In genomic region chr3:38578551-38578950, GRCh38 we compare ENCODE assay signal across 26 cellular contexts.
DNase-seq lines count a peak whose midpoint lies in the region; ATAC-seq and TF ChIP-seq lines count a peak whose summit lies in the region.
"Had no signal": no experiment of that assay in that cellular context is flagged by ENCODE, and none has a peak within 500 bp of the region (broad histone marks: within the 10 kb centered on the region; RNA-seq: fewer than 3 reads in every experiment).

No MANE protein-coding gene starts in this region.

- WGBS in stomach, 5 donors, result 83 to 94% (median 87%) methylated on average over 9 of the region's 9 CpGs

- DNase-seq in activated effector memory CD4-positive, alpha-beta T cell treated with anti-CD3 and anti-CD28 coated beads, Interleukin-2, amount 50 U/mL, for 16 hours, result peak; percentile 30
- DNase-seq in activated effector memory CD4-positive, alpha-beta T cell treated with Interleukin-2 at 50 U/mL for 16 hours, result no peak
- peak; percentile 34 for DNase-seq in activated CD8-positive, alpha-beta memory T cell treated with anti-CD3 and anti-CD28 coated beads, Interleukin-2, amount 50 U/mL, for 48 hours
- peak; percentile 51 for DNase-seq in mesenteric fat pad (ENCODE audit: low spot score)
- DNase-seq in stomach, result peak; percentile 15
- DNase-seq in CD4-positive, alpha-beta T cell, result no peak
- DNase-seq in dermis blood vessel endothelial cell, result no peak
- no peak for DNase-seq in NCI-H1092 treated with DMSO at 0.1 percent for 48 hours (lab: John Stamatoyannopoulos, UW)
- DNase-seq: activated CD4-positive, alpha-beta T cell treated with anti-CD3 and anti-CD28 coated beads for 4 hours; CD4-positive, CD25-positive, alpha-beta regulatory T cell; Kasumi-1; mesenchymal stem cell; NCI-H1417 treated with DMSO at 0.1 percent for 48 hours; NCI-H526; occipital lobe; stimulated activated naive B cell treated with anti-CD40 and anti-IgM and Interleukin-4, amounts not matched to agents 10 μg/mL and 1 μg/mL and 100 μg/mL, for 72 hours had no signal

- no peaks in the 10 kb centered on the region for H3K27me3 Mint-ChIP-seq in CD4-positive, alpha-beta T cell

- TF ChIP-seq EP300 in stomach (IDR thresholded peaks at IDR 0.05), result no peak

- no peaks in the 10 kb centered on the region for H3K4me1 ChIP-seq in stomach
- H3K4me1 ChIP-seq: A549, upper lobe of right lung had no signal

- POLR2A ChIA-PET in CD4-positive, alpha-beta T cell (lab: Charles Lee), result no interaction called here

- no peak overlapping the region for H3K4me3 Mint-ChIP-seq in CD4-positive, alpha-beta T cell
- H3K4me3 Mint-ChIP-seq: activated naive CD4-positive, alpha-beta T cell treated with anti-CD3 and anti-CD28 coated beads, Interleukin-2, amount 50 U/mL, for 24 hours; activated T-helper 1 cell treated with anti-CD3 and anti-CD28 coated beads, Interleukin-12 subunit alpha, Interleukin-12 subunit beta, Interleukin-2, Interleukin-4 antibody, amounts not matched to agents 30 ng/mL and 10 ng/mL and 1 ng/mL, durations not matched to agents 14 hours and 24 hours and 36 hours; CD4-positive, CD25-positive, alpha-beta regulatory T cell; stimulated activated naive B cell treated with anti-CD40 and anti-IgM and Interleukin-4, amounts not matched to agents 10 μg/mL and 1 μg/mL and 100 μg/mL, for 72 hours; T-helper 2 cell treated with Interferon-gamma antibody and Interleukin-4, amounts not matched to agents 5 μg/mL and 100 μg/mL, for 36 hours had no signal

- no peak for TF ChIP-seq CTCF in stomach (IDR thresholded peaks at IDR 0.05)
- TF ChIP-seq CTCF in CD4-positive, alpha-beta T cell (IDR thresholded peaks at IDR 0.05), result no peak

- no peak for TF ChIP-seq POLR2A in stomach (IDR thresholded peaks at IDR 0.05)

- no peaks in the 10 kb centered on the region for H3K36me3 Mint-ChIP-seq in CD4-positive, alpha-beta T cell (ENCODE audit: low read depth)
- H3K36me3 Mint-ChIP-seq: activated naive CD4-positive, alpha-beta T cell treated with anti-CD3 and anti-CD28 coated beads, Interleukin-2, amount 50 U/mL, for 24 hours; CD4-positive, CD25-positive, alpha-beta regulatory T cell; stimulated activated naive B cell treated with anti-CD40 and anti-IgM and Interleukin-4, amounts not matched to agents 10 μg/mL and 1 μg/mL and 100 μg/mL, for 72 hours had no signal

- no peak for ATAC-seq in CD4-positive, alpha-beta T cell (ENCODE audit: poor library complexity)
- ATAC-seq: A549; left colon; Panc1; stimulated activated naive B cell treated with anti-CD40 and anti-IgM and Interleukin-4, amounts not matched to agents 10 μg/mL and 1 μg/mL and 100 μg/mL, for 72 hours; upper lobe of right lung had no signal

- no peaks in the 10 kb centered on the region for H3K36me3 ChIP-seq in stomach
- H3K36me3 ChIP-seq: brain microvascular endothelial cell, upper lobe of right lung had no signal

- no peaks in the 10 kb centered on the region for H3K4me1 Mint-ChIP-seq in CD4-positive, alpha-beta T cell (ENCODE audit: low read depth)
- H3K4me1 Mint-ChIP-seq: activated naive CD4-positive, alpha-beta T cell treated with anti-CD3 and anti-CD28 coated beads, Interleukin-2, amount 50 U/mL, for 24 hours; CD4-positive, CD25-positive, alpha-beta regulatory T cell had no signal

- no peak overlapping the region for H3K27ac Mint-ChIP-seq in CD4-positive, alpha-beta T cell
- H3K27ac Mint-ChIP-seq: activated naive CD4-positive, alpha-beta T cell treated with anti-CD3 and anti-CD28 coated beads, Interleukin-2, amount 50 U/mL, for 24 hours; activated T-helper 1 cell treated with anti-CD3 and anti-CD28 coated beads, Interleukin-12 subunit alpha, Interleukin-12 subunit beta, Interleukin-2, Interleukin-4 antibody, amounts not matched to agents 30 ng/mL and 10 ng/mL and 1 ng/mL, durations not matched to agents 14 hours and 24 hours and 36 hours; CD4-positive, CD25-positive, alpha-beta regulatory T cell; stimulated activated naive B cell treated with anti-CD40 and anti-IgM and Interleukin-4, amounts not matched to agents 10 μg/mL and 1 μg/mL and 100 μg/mL, for 72 hours; T-helper 2 cell treated with Interferon-gamma antibody and Interleukin-4, amounts not matched to agents 5 μg/mL and 100 μg/mL, for 36 hours had no signal

- H3K9me3 Mint-ChIP-seq in CD4-positive, alpha-beta T cell, result no peaks in the 10 kb centered on the region
- H3K9me3 Mint-ChIP-seq: activated naive CD4-positive, alpha-beta T cell treated with anti-CD3 and anti-CD28 coated beads, Interleukin-2, amount 50 U/mL, for 24 hours; activated T-helper 1 cell treated with anti-CD3 and anti-CD28 coated beads, Interleukin-12 subunit alpha, Interleukin-12 subunit beta, Interleukin-2, Interleukin-4 antibody, amounts not matched to agents 30 ng/mL and 10 ng/mL and 1 ng/mL, durations not matched to agents 14 hours and 24 hours and 36 hours; T-helper 2 cell treated with Interferon-gamma antibody and Interleukin-4, amounts not matched to agents 5 μg/mL and 100 μg/mL, for 36 hours had no signal

- no peaks in the 10 kb centered on the region for H3K27me3 ChIP-seq in stomach
- no peaks in the 10 kb centered on the region for H3K27me3 ChIP-seq in CD4-positive, alpha-beta T cell (ENCODE audit: control insufficient read depth, insufficient read depth, low read length)
- H3K27me3 ChIP-seq: brain microvascular endothelial cell, upper lobe of right lung had no signal

- no peak overlapping the region for H3K4me3 ChIP-seq in stomach
- H3K4me3 ChIP-seq: A549, GM23248, upper lobe of right lung had no signal

- no peak overlapping the region for H3K27ac ChIP-seq in stomach
- no peak overlapping the region for H3K27ac ChIP-seq in CD4-positive, alpha-beta T cell (ENCODE audit: low read depth, low read length)
- H3K27ac ChIP-seq: A549, brain microvascular endothelial cell, GM23248, upper lobe of right lung, VCaP had no signal

- CTCF ChIA-PET in CD4-positive, alpha-beta T cell (lab: Charles Lee), result no interaction called here

- peaks cover 0 to 5% (median 2%) of the 10 kb centered on the region in 4 donors for H3K9me3 ChIP-seq in stomach
- no peaks in the 10 kb centered on the region for H3K9me3 ChIP-seq in CD4-positive, alpha-beta T cell (ENCODE audit: control insufficient read depth, low read length)
- H3K9me3 ChIP-seq: A549, upper lobe of right lung had no signal

- intact Hi-C loops in stomach (cut with DNase I; ENCODE audit: low total_unique reads), result no loop called here
- intact Hi-C loops in CD4-positive, alpha-beta T cell (cut with DNase I, micrococcal nuclease), result no loop called here

Comparison
In these comparisons a context has a peak if more than half of its experiments do, and no peak if none do; other contexts are left out.
1. DNase-seq: peak in activated effector memory CD4-positive, alpha-beta T cell treated with anti-CD3 and anti-CD28 coated beads, Interleukin-2, amount 50 U/mL, for 16 hours (single experiment), activated CD8-positive, alpha-beta memory T cell treated with anti-CD3 and anti-CD28 coated beads, Interleukin-2, amount 50 U/mL, for 48 hours (single experiment), mesenteric fat pad (single experiment) and stomach (single experiment); none in activated effector memory CD4-positive, alpha-beta T cell treated with Interleukin-2 at 50 U/mL for 16 hours (single experiment), CD4-positive, alpha-beta T cell (0 of 10), dermis blood vessel endothelial cell (single experiment) and NCI-H1092 treated with DMSO at 0.1 percent for 48 hours (single experiment).